Comparison of ENCODE assay signal across 8 cellular contexts in genomic region chr15:45634442-45635190, GRCh38. TPM values are rescaled to one million over a fixed set of nuclear protein-coding genes. Genes with fewer than 3 reads are reported as not detected.
DNase-seq lines count a peak whose midpoint lies in the region; ATAC-seq, FAIRE-seq and TF ChIP-seq lines count a peak whose summit lies in the region.

TSS of gene SQOR (plus strand) at chr15:45635029. CDS start at chr15:45658924, 23,895 bp downstream.

- H3K4me1 Mint-ChIP-seq in activated CD4-positive, alpha-beta T cell treated with anti-CD3 and anti-CD28 coated beads, Interleukin-2, amount 10 ng/mL, durations not matched to agents 7 days and 5 days = peaks cover 43% of the 10 kb centered on the region

- H3K4me3 ChIP-seq in H7 (ENCODE audit: insufficient read depth, low read depth, low read length) (peak within 1 kb of the TSS; percentile 51), MG63 (peak within 1 kb of the TSS; percentile 78), lung (peak within 1 kb of the TSS; percentile 68)

- peak within 1 kb of the TSS; percentile 96 for H3K27ac Mint-ChIP-seq in activated CD4-positive, alpha-beta T cell treated with anti-CD3 and anti-CD28 coated beads, Interleukin-2, amount 10 ng/mL, durations not matched to agents 7 days and 5 days

- peak; percentile 90 for FAIRE-seq in GM12891 (lab: Jason Lieb, UNC)

- H3K36me3 Mint-ChIP-seq in activated CD4-positive, alpha-beta T cell treated with anti-CD3 and anti-CD28 coated beads, Interleukin-2, amount 10 ng/mL, durations not matched to agents 7 days and 5 days (ENCODE audit: low read depth) = peaks cover 29% of the 10 kb centered on the region

- peak within 1 kb of the TSS; percentile 63 to 97 for H3K27ac ChIP-seq in lung (ENCODE audit: low read depth in 1 of 2, low read length in 1 of 2)

- DNase-seq in GM12891 (ENCODE audit: insufficient read length, low spot score) (peak; percentile 50), H7 (peak; percentile 80), MG63 (peak; percentile 85), dermis blood vessel endothelial cell (peak; percentile 86), lung (ENCODE audit: low spot score) (peak; percentile 92), NCI-H1105 (lab: John Stamatoyannopoulos, UW) (no peak)
- peak; percentile 72 for DNase-seq in activated CD4-positive, alpha-beta T cell treated with anti-CD3 and anti-CD28 coated beads, Interleukin-2, amount 10 ng/mL, durations not matched to agents 7 days and 5 days
- DNase-seq in stimulated activated CD8-positive, alpha-beta memory T cell treated with anti-CD3 and anti-CD28 coated beads, Interleukin-12 subunit alpha, Interleukin-12 subunit beta, amount 100 ng/mL, for 1 hour (ENCODE audit: low read depth) = peak; percentile 51

- H3K4me1 ChIP-seq in lung (ENCODE audit: control insufficient read depth in 2 of 2, insufficient read depth in 2 of 2, low read length in 2 of 2) = peaks cover 5 to 8% of the 10 kb centered on the region in 2 donors

- no peaks in the 10 kb centered on the region for H3K9me3 ChIP-seq in MG63
- H3K9me3 ChIP-seq in lung (ENCODE audit: control insufficient read depth in 2 of 2, insufficient read depth in 1 of 2, low read length in 1 of 2) = no peaks in the 10 kb centered on the region

- H3K36me3 ChIP-seq in H7 (replicated peaks; ENCODE audit: control insufficient read depth, insufficient read depth, low read length) (no peaks in the 10 kb centered on the region), MG63 (no peaks in the 10 kb centered on the region), lung (ENCODE audit: control insufficient read depth in 2 of 2, insufficient read depth in 2 of 2, low read length in 2 of 2) (no peaks in the 10 kb centered on the region)

- TF ChIP-seq POLR2A in GM12891 (IDR thresholded peaks at IDR 0.05; ENCODE audit: low read depth, low read length) = peak; percentile 37; the same call in 1 of the 2 replicates

- POLR2A ChIA-PET in activated CD4-positive, alpha-beta T cell treated with anti-CD3 and anti-CD28 coated beads, Interleukin-2, amount 10 ng/mL, durations not matched to agents 7 days and 5 days (lab: Charles Lee) = no interaction called here

- peak within 1 kb of the TSS; percentile 100 for H3K4me3 Mint-ChIP-seq in activated CD4-positive, alpha-beta T cell treated with anti-CD3 and anti-CD28 coated beads, Interleukin-2, amount 10 ng/mL, durations not matched to agents 7 days and 5 days

- H3K27me3 ChIP-seq in H7 (ENCODE audit: control insufficient read depth, insufficient read depth, low read length) (peaks cover 20% of the 10 kb centered on the region), MG63 (no peaks in the 10 kb centered on the region), lung (ENCODE audit: control insufficient read depth, insufficient read depth) (no peaks in the 10 kb centered on the region)

- peaks cover 2% of the 10 kb centered on the region for H3K27me3 Mint-ChIP-seq in activated CD4-positive, alpha-beta T cell treated with anti-CD3 and anti-CD28 coated beads, Interleukin-2, amount 10 ng/mL, durations not matched to agents 7 days and 5 days

- ATAC-seq in lung (ENCODE audit: insufficient read depth, low FRiP score) = peak; percentile 89

- WGBS in lung, 2 donors = 1% methylated on average over 47 to 53 of the region's 53 CpGs

- CTCF ChIA-PET in activated CD4-positive, alpha-beta T cell treated with anti-CD3 and anti-CD28 coated beads, Interleukin-2, amount 10 ng/mL, durations not matched to agents 7 days and 5 days (lab: Charles Lee) = interaction anchor here (0.5 to 1.8 kb wide), 7 partner anchors 9 to 459 kb away, joined by 3 to 6 read pairs (median 3); no protein-coding TSS in a partner anchor

- H3K9me3 Mint-ChIP-seq in activated CD4-positive, alpha-beta T cell treated with anti-CD3 and anti-CD28 coated beads, Interleukin-2, amount 10 ng/mL, durations not matched to agents 7 days and 5 days = no peaks in the 10 kb centered on the region

- TF ChIP-seq CTCF in lung (IDR thresholded peaks at IDR 0.05; ENCODE audit: control extremely low read depth, extremely low read depth) = no peak

TF ChIP-seq in GM12891, 5 proteins besides CTCF, POLR2A, EP300 and RAD21:
- no peak for TF ChIP-seq SPI1 (IDR thresholded peaks at IDR 0.05; ENCODE audit: low read depth, low read length)
- peak; percentile 40; the same call in 1 of the 2 replicates for TF ChIP-seq POLR2AphosphoS5 (IDR thresholded peaks at IDR 0.05; ENCODE audit: low read depth, low read length)

RNA-seq across cellular contexts. Expression of gene SQOR, which starts in this region (rescaled TPM):
- 31.5 TPM for polyA plus RNA-seq in GM12891 (2012; ENCODE audit: low read depth, missing spikeins)
- 1.5 and 2.2 TPM in 2 replicates for total RNA-seq in H7 (2014; rRNA removed; shearing (Covaris generic))
- total RNA-seq in MG63 (2014; rRNA removed; shearing (Covaris generic); ENCODE audit: low replicate concordance) = 58.2 and 82.8 TPM in 2 replicates
- total RNA-seq in activated CD4-positive, alpha-beta T cell treated with anti-CD3 and anti-CD28 coated beads, Interleukin-2, amount 10 ng/mL, durations not matched to agents 7 days and 5 days = 10 to 100 TPM; 98.6 to 99.1 TPM
- 128 and 161 TPM in 2 replicates for total RNA-seq in dermis blood vessel endothelial cell
- 100 to 1,000 TPM in 1 of 2 donors, 10 to 100 TPM in 1; 53.9 to 115 TPM for total RNA-seq in lung
- 100 to 1,000 TPM in 1 of 2 donors, 10 to 100 TPM in 1; 83.7 to 157 TPM for polyA plus RNA-seq in lung

Comparison
In these comparisons a context has a peak if more than half of its experiments do, and no peak if none do; other contexts are left out.
1. RNA of gene SQOR (total RNA-seq): 128 to 161 TPM in dermis blood vessel endothelial cell, 53.9 to 115 TPM in lung, 98.6 to 99.1 TPM in activated CD4-positive, alpha-beta T cell treated with anti-CD3 and anti-CD28 coated beads, Interleukin-2, amount 10 ng/mL, durations not matched to agents 7 days and 5 days and 58.2 to 82.8 TPM in MG63; 1.5 to 2.2 TPM in H7; every median in the first group is over 10 times any median in the second.
2. Peak in every context shown above with its lines, with median percentiles within 50 percentile points of each other: H3K4me3 ChIP-seq.